ENCODE assay signal across 8 cellular contexts in genomic region chr3:120450261-120450913, GRCh38. TPM values are rescaled to one million over a fixed set of nuclear protein-coding genes. Genes with fewer than 3 reads are reported as not detected.
A peak's percentile ranks its signal among the peaks of the same experiment; 100 is the strongest.
DNase-seq lines count a peak whose midpoint lies in the region; ATAC-seq and TF ChIP-seq lines count a peak whose summit lies in the region.

No MANE protein-coding gene starts in this region.

- H3K27ac Mint-ChIP-seq in activated T-helper 2 cell treated with anti-CD3 and anti-CD28 coated beads, Interferon-gamma antibody, Interleukin-2, Interleukin-4, amounts not matched to agents 10 μg/mL and 5 μg/mL and 100 μg/mL, durations not matched to agents 14 hours and 24 hours and 36 hours, result no peak overlapping the region
- H3K27ac Mint-ChIP-seq in progenitor cell of endocrine pancreas, result peak overlapping the region; percentile 93

- H3K79me1 ChIP-seq in IMR-90 (ENCODE audit: low read depth in 1 of 2, low read length in 2 of 2), result peaks cover 5 to 36% of the 10 kb centered on the region in 2 experiments; a peak in 2 of 4 replicates

- H3K9me1 ChIP-seq in IMR-90 (ENCODE audit: insufficient read depth, low read length), result peaks cover 20% of the 10 kb centered on the region

- dilution Hi-C loops in IMR-90 (cut with HindIII; ENCODE audit: low sequenced_read_pairs, unreplicated experiment), result no loop called here

- POLR2A ChIA-PET in IMR-90 (lab: Charles Lee; ENCODE audit: unreplicated experiment), result interaction anchor here (0.6 to 1.4 kb wide), 4 partner anchors 12 to 105 kb away, joined by 3 to 5 read pairs (median 4); no protein-coding TSS in a partner anchor

- H3K4me3 ChIP-seq in GM06990 (replicated peaks; ENCODE audit: low read depth, low read length) (peak overlapping the region; percentile 50), IMR-90 (ENCODE audit: insufficient read depth, low read depth, low read length) (peak overlapping the region; percentile 94), heart left ventricle (peak overlapping the region; percentile 68 to 99 (median 90))

- H3K18ac ChIP-seq in IMR-90 (ENCODE audit: low read depth, low read length), result peak overlapping the region; percentile 94

- BruUV-seq in IMR-90 (replicated peaks; lab: Mats Ljungman, UMichigan), result no TSS peak

- H3K27ac ChIP-seq in IMR-90 (ENCODE audit: insufficient read depth, low read length) (peak overlapping the region; percentile 98), heart left ventricle (peak overlapping the region; percentile 91 to 98 (median 94))

- H3K27me3 Mint-ChIP-seq in activated T-helper 2 cell treated with anti-CD3 and anti-CD28 coated beads, Interferon-gamma antibody, Interleukin-2, Interleukin-4, amounts not matched to agents 10 μg/mL and 5 μg/mL and 100 μg/mL, durations not matched to agents 14 hours and 24 hours and 36 hours (ENCODE audit: low read depth), result peaks cover 58% of the 10 kb centered on the region
- H3K27me3 Mint-ChIP-seq in progenitor cell of endocrine pancreas, result peaks cover 2% of the 10 kb centered on the region

- TF ChIP-seq CTCF in GM06990 (IDR thresholded peaks at IDR 0.05; ENCODE audit: insufficient read depth, low read length, poor library complexity, severe bottlenecking) (no peak), IMR-90 (conservative IDR thresholded peaks at IDR 0.05; ENCODE audit: low read depth, low read length) (no peak), heart left ventricle (IDR thresholded peaks at IDR 0.05) (no peak), progenitor cell of endocrine pancreas (IDR thresholded peaks at IDR 0.05; ENCODE audit: unreplicated experiment) (no peak)

- H2BK5ac ChIP-seq in IMR-90 (ENCODE audit: low read depth, low read length, poor library complexity, severe bottlenecking), result peak overlapping the region; percentile 98

- CTCF ChIA-PET in IMR-90 (lab: Yijun Ruan, JAX), result interaction anchor here (1.0 to 1.2 kb wide), 3 partner anchors 23 to 57 kb away, joined by 3 to 4 read pairs (median 3); no protein-coding TSS in a partner anchor

- intact Hi-C loops in IMR-90 (cut with micrococcal nuclease) (loop anchor here (1.0 to 2.0 kb wide), 3 partner anchors 20 to 57 kb away; no protein-coding TSS in a partner anchor), heart left ventricle (cut with DNase I) (loop anchor here in 6 of 10 donors (2.0 to 10.0 kb wide), 7 partner anchors 32 to 106 kb away; no protein-coding TSS in a partner anchor)
- intact Hi-C loops in activated T-helper 2 cell treated with anti-CD3 and anti-CD28 coated beads, Interferon-gamma antibody, Interleukin-2, Interleukin-4, amounts not matched to agents 10 μg/mL and 5 μg/mL and 100 μg/mL, durations not matched to agents 14 hours and 24 hours and 36 hours (cut with micrococcal nuclease), result no loop called here

- peaks cover 2% of the 10 kb centered on the region for H3K27me3 ChIP-seq in GM06990 (replicated peaks; ENCODE audit: control insufficient read depth, insufficient read depth, low read length)
- H3K27me3 ChIP-seq in IMR-90 (ENCODE audit: control insufficient read depth, insufficient read depth, low read length), result no peaks in the 10 kb centered on the region
- peaks cover 0 to 27% (median 0%) of the 10 kb centered on the region in 9 donors for H3K27me3 ChIP-seq in heart left ventricle

- H2AFZ ChIP-seq in IMR-90 (replicated peaks; ENCODE audit: low read length, poor library complexity), result peak overlapping the region; percentile 97

- no peaks in the 10 kb centered on the region for H3K9me3 Mint-ChIP-seq in activated T-helper 2 cell treated with anti-CD3 and anti-CD28 coated beads, Interferon-gamma antibody, Interleukin-2, Interleukin-4, amounts not matched to agents 10 μg/mL and 5 μg/mL and 100 μg/mL, durations not matched to agents 14 hours and 24 hours and 36 hours
- peaks cover 4% of the 10 kb centered on the region for H3K9me3 Mint-ChIP-seq in progenitor cell of endocrine pancreas (ENCODE audit: low read depth)

- H3K9me3 ChIP-seq in IMR-90 (ENCODE audit: control insufficient read depth, insufficient read depth, low read length) (no peaks in the 10 kb centered on the region), heart left ventricle (no peaks in the 10 kb centered on the region)

- peak overlapping the region; percentile 92 for H3K23ac ChIP-seq in IMR-90 (ENCODE audit: low read depth, low read length)

- peak overlapping the region; percentile 81 for H3K4ac ChIP-seq in IMR-90 (ENCODE audit: low read depth, low read length)

- H2AK9ac ChIP-seq in IMR-90 (replicated peaks; ENCODE audit: low read depth, low read length, poor library complexity), result peak overlapping the region; percentile 92

- H2BK120ac ChIP-seq in IMR-90 (ENCODE audit: low read depth, low read length), result peak overlapping the region; percentile 64

- TF ChIP-seq RAD21 in IMR-90 (IDR thresholded peaks at IDR 0.05; ENCODE audit: low read length), result no peak

- H3K4me1 ChIP-seq in IMR-90 (ENCODE audit: control insufficient read depth, insufficient read depth, low read length), result peaks cover 19% of the 10 kb centered on the region
- H3K4me1 ChIP-seq in heart left ventricle, result peaks cover 0 to 48% (median 37%) of the 10 kb centered on the region in 12 donors

- peak overlapping the region; percentile 95 for H3K56ac ChIP-seq in IMR-90 (ENCODE audit: extremely low read depth, insufficient read depth, low read length)

- H3K36me3 Mint-ChIP-seq in activated T-helper 2 cell treated with anti-CD3 and anti-CD28 coated beads, Interferon-gamma antibody, Interleukin-2, Interleukin-4, amounts not matched to agents 10 μg/mL and 5 μg/mL and 100 μg/mL, durations not matched to agents 14 hours and 24 hours and 36 hours (ENCODE audit: low read depth), result peaks cover 4% of the 10 kb centered on the region
- H3K36me3 Mint-ChIP-seq in progenitor cell of endocrine pancreas (ENCODE audit: insufficient read depth), result peaks cover 3% of the 10 kb centered on the region

- peaks cover 40% of the 10 kb centered on the region for H4K20me1 ChIP-seq in IMR-90 (ENCODE audit: insufficient read depth, low read length)

- peak; percentile 15 for DNase-seq in GM06990 (ENCODE audit: extremely low read depth, insufficient read length)
- DNase-seq in IMR-90, result no peak
- DNase-seq in activated T-helper 2 cell treated with anti-CD3 and anti-CD28 coated beads, Interferon-gamma antibody, Interleukin-2, Interleukin-4, amounts not matched to agents 10 μg/mL and 5 μg/mL and 100 μg/mL, durations not matched to agents 14 hours and 24 hours and 36 hours (ENCODE audit: low spot score), result no peak
- peak; percentile 40 to 72 (median 54) for DNase-seq in heart left ventricle
- DNase-seq in progenitor cell of endocrine pancreas (ENCODE audit: low spot score, unreplicated experiment), result no peak

- TF ChIP-seq POLR2A in IMR-90 (IDR thresholded peaks at IDR 0.05; ENCODE audit: low read depth, low read length), result no peak
- TF ChIP-seq POLR2A in heart left ventricle (IDR thresholded peaks at IDR 0.05), result no peak

- H3K14ac ChIP-seq in IMR-90 (replicated peaks; ENCODE audit: low read depth, low read length), result peak overlapping the region; percentile 66

- 0 out of 3 replicates have a peak overlapping the region, but pooled peaks have one; percentile 2 for H2BK15ac ChIP-seq in IMR-90 (ENCODE audit: low read depth, low read length)

- H3K4me3 Mint-ChIP-seq in activated T-helper 2 cell treated with anti-CD3 and anti-CD28 coated beads, Interferon-gamma antibody, Interleukin-2, Interleukin-4, amounts not matched to agents 10 μg/mL and 5 μg/mL and 100 μg/mL, durations not matched to agents 14 hours and 24 hours and 36 hours (ENCODE audit: low read depth), result peak overlapping the region; percentile 73
- peak overlapping the region; percentile 94 for H3K4me3 Mint-ChIP-seq in progenitor cell of endocrine pancreas (ENCODE audit: low read depth)

- in situ Hi-C loops in IMR-90 (cut with MboI; ENCODE audit: low sequenced_read_pairs), result no loop called here

- 0% methylated on average over 32 of the region's 66 CpGs; no CpG with 5 or more reads in 1 of the 2 experiments for WGBS in IMR-90 (ENCODE audit: extremely low coverage in 2 of 2, insufficient read length in 1 of 2), 2 experiments
- 0% methylated on average over 49 to 66 of the region's 66 CpGs for WGBS in heart left ventricle, 4 donors

- ATAC-seq in IMR-90 (ENCODE audit: low read depth) (peak; percentile 11), heart left ventricle (peak in 3 of 4 donors; percentile 35 to 60 (median 39)), GM21723 (IDR thresholded peaks at IDR 0.05; ENCODE audit: unreplicated experiment) (no peak), HG03025 (IDR thresholded peaks at IDR 0.05; ENCODE audit: low FRiP score, unreplicated experiment) (no peak), GM21786 (IDR thresholded peaks at IDR 0.05; ENCODE audit: unreplicated experiment) (no peak)

- H3K4me1 Mint-ChIP-seq in activated T-helper 2 cell treated with anti-CD3 and anti-CD28 coated beads, Interferon-gamma antibody, Interleukin-2, Interleukin-4, amounts not matched to agents 10 μg/mL and 5 μg/mL and 100 μg/mL, durations not matched to agents 14 hours and 24 hours and 36 hours (ENCODE audit: low read depth), result peaks cover 4% of the 10 kb centered on the region
- H3K4me1 Mint-ChIP-seq in progenitor cell of endocrine pancreas (ENCODE audit: low read depth), result peaks cover 13% of the 10 kb centered on the region

- H4K8ac ChIP-seq in IMR-90 (ENCODE audit: low read depth in 2 of 2, low read length in 2 of 2), result peak overlapping the region; percentile 63 to 70

- H4K91ac ChIP-seq in IMR-90 (ENCODE audit: insufficient read depth, low read depth, low read length), result peak overlapping the region; percentile 91

- peak overlapping the region; percentile 65 for H2AK5ac ChIP-seq in IMR-90 (ENCODE audit: low read depth, low read length)

- H3K36me3 ChIP-seq in GM06990 (ENCODE audit: control insufficient read depth, insufficient read depth, low read length) (no peaks in the 10 kb centered on the region), IMR-90 (ENCODE audit: control insufficient read depth, insufficient read depth, low read length) (peaks cover 21% of the 10 kb centered on the region), heart left ventricle (peaks cover 0 to 17% (median 4%) of the 10 kb centered on the region in 9 donors)

- peak overlapping the region; percentile 98 for H3K9ac ChIP-seq in IMR-90 (ENCODE audit: low read depth, low read length)

- peak overlapping the region; percentile 95 for H3K4me2 ChIP-seq in IMR-90 (ENCODE audit: low read depth, low read length)

- H4K5ac ChIP-seq in IMR-90 (ENCODE audit: low read depth, low read length), result peak overlapping the region; percentile 83

- no peak overlapping the region for H2BK20ac ChIP-seq in IMR-90 (ENCODE audit: low read depth, low read length)

TF ChIP-seq in IMR-90, 13 proteins besides CTCF, POLR2A, EP300 and RAD21 (continues in another document):
- TF ChIP-seq RCOR1 (IDR thresholded peaks at IDR 0.05; ENCODE audit: insufficient replicate concordance, low read length), result no peak

RNA-seq across cellular contexts. Expression of gene FSTL1, which starts 0.4 kb away (rescaled TPM):
- total RNA-seq in IMR-90 (2012; rRNA removed) (1,097 and 1,642 TPM in 2 replicates), heart left ventricle (100 to 1,000 TPM; 138 to 667 (median 220) TPM), progenitor cell of endocrine pancreas (210 and 225 TPM in 2 replicates)
- polyA plus RNA-seq in IMR-90 (2012; rRNA removed) (864 and 916 TPM in 2 replicates), heart left ventricle (100 to 1,000 TPM in 1 of 2 donors, 10 to 100 TPM in 1; 43.8 to 146 TPM)
- 367 and 446 TPM in 2 replicates for polyA plus RNA-seq in IMR-90 (2012; cell fraction: cytosol; rRNA removed)
- polyA plus RNA-seq in IMR-90 (2012; cell fraction: nucleus; rRNA removed; ENCODE audit: low replicate concordance), result 302 and 555 TPM in 2 replicates
- 0.14 and 0.16 TPM in 2 replicates for total RNA-seq in activated T-helper 2 cell treated with anti-CD3 and anti-CD28 coated beads, Interferon-gamma antibody, Interleukin-2, Interleukin-4, amounts not matched to agents 10 μg/mL and 5 μg/mL and 100 μg/mL, durations not matched to agents 14 hours and 24 hours and 36 hours

Comparison
In these comparisons a context has a peak if more than half of its experiments do, and no peak if none do; other contexts are left out.
1. DNase-seq: peak in GM06990 (single experiment) and heart left ventricle (5 of 5); none in IMR-90 (single experiment), activated T-helper 2 cell treated with anti-CD3 and anti-CD28 coated beads, Interferon-gamma antibody, Interleukin-2, Interleukin-4, amounts not matched to agents 10 μg/mL and 5 μg/mL and 100 μg/mL, durations not matched to agents 14 hours and 24 hours and 36 hours (single experiment) and progenitor cell of endocrine pancreas (single experiment).
2. ATAC-seq: peak in IMR-90 (single experiment) and heart left ventricle (3 of 4); none in GM21723 (single experiment), HG03025 (single experiment) and GM21786 (single experiment).
3. RNA of gene FSTL1, which starts 0.4 kb away (total RNA-seq): 1,097 to 1,642 TPM in IMR-90, 138 to 667 TPM in heart left ventricle and 210 to 225 TPM in progenitor cell of endocrine pancreas; 0.14 to 0.16 TPM in activated T-helper 2 cell treated with anti-CD3 and anti-CD28 coated beads, Interferon-gamma antibody, Interleukin-2, Interleukin-4, amounts not matched to agents 10 μg/mL and 5 μg/mL and 100 μg/mL, durations not matched to agents 14 hours and 24 hours and 36 hours; every median in the first group is over 100 times any median in the second.
4. Peak in every context shown above with its lines, with median percentiles within 50 percentile points of each other: H3K4me3 ChIP-seq.